ENCODE assay signal across 9 cellular contexts in genomic region chr15:23303654-23304053, GRCh38. TPM values are rescaled to one million over a fixed set of nuclear protein-coding genes. Genes with fewer than 3 reads are reported as not detected.
A peak's percentile ranks its signal among the peaks of the same experiment; 100 is the strongest.
DNase-seq lines count a peak whose midpoint lies in the region; ATAC-seq, FAIRE-seq and TF ChIP-seq lines count a peak whose summit lies in the region.
"Not testable (repeated sequence)": the region's sequence is repeated elsewhere in the genome, so short reads cannot be mapped to it uniquely, and the experiment has no call there.
"Had no signal": no experiment of that assay in that cellular context is flagged by ENCODE, and none has a peak within 500 bp of the region (broad histone marks: within the 10 kb centered on the region; RNA-seq: fewer than 3 reads in every experiment).

No MANE protein-coding gene starts in this region.

- not testable (repeated sequence) for TF ChIP-seq EP300 in A549 (IDR thresholded peaks at IDR 0.05)

- not testable (repeated sequence) for TF ChIP-seq RAD21 in A549 (conservative IDR thresholded peaks at IDR 0.05 in 1 of 2, IDR thresholded peaks at IDR 0.05 in 1 of 2)

- TF ChIP-seq POLR2A in A549 (IDR thresholded peaks at IDR 0.05; ENCODE audit: low read length) = peak; percentile 51
- TF ChIP-seq POLR2A in GM12892 (IDR thresholded peaks at IDR 0.05; ENCODE audit: low read depth, low read length) = not testable (repeated sequence)
- peak; percentile 23 for TF ChIP-seq POLR2A in right lobe of liver (IDR thresholded peaks at IDR 0.05)

- peak in 1 of 2 experiments; percentile 66; a peak in 1 of 6 replicates for ATAC-seq in A549
- not testable (repeated sequence) for ATAC-seq in right lobe of liver

- H3K27ac ChIP-seq in A549 (peak overlapping the region; percentile 85 to 97), right lobe of liver (peak overlapping the region in 1 of 3 donors; percentile 51)
- H3K27ac ChIP-seq in HUES64 (ENCODE audit: low read depth, low read length) = not testable (repeated sequence)

- H3K4me2 ChIP-seq in A549 (peak overlapping the region; percentile 88; the same call in 2 of the 3 replicates), skeletal muscle satellite cell (ENCODE audit: low read length) (peak overlapping the region; percentile 76)

- POLR2A ChIA-PET in A549 (lab: Yijun Ruan, JAX) = not testable (repeated sequence)

- not testable (repeated sequence) for H3K27me3 ChIP-seq in HUES64 (ENCODE audit: insufficient read depth, low read length); right lobe of liver; skeletal muscle satellite cell (ENCODE audit: control insufficient read depth, insufficient read depth, low read length)

- DNase-seq in A549 (ENCODE audit: low read depth in 1 of 2, low spot score in 1 of 2) (peak in 1 of 2 experiments; percentile 31), GM12892 (ENCODE audit: insufficient read length) (peak; percentile 28), amniotic epithelial cell (ENCODE audit: low read depth) (peak; percentile 18), fibroblast of pulmonary artery (ENCODE audit: low read depth) (peak; percentile 35), right lobe of liver (peak; percentile 58 to 87 (median 66))

- intact Hi-C loops in right lobe of liver (cut with DNase I) = not testable (repeated sequence)

- H3K4me1 ChIP-seq in A549; HUES64 (ENCODE audit: insufficient read depth, low read length); right lobe of liver; skeletal muscle satellite cell (ENCODE audit: control insufficient read depth, insufficient read depth, low read length): not testable (repeated sequence)

- H3K9ac ChIP-seq in HUES64 (ENCODE audit: low read depth, low read length) = not testable (repeated sequence)
- peak overlapping the region; percentile 79 for H3K9ac ChIP-seq in skeletal muscle satellite cell (ENCODE audit: low read depth, low read length)

- 0% methylated on average over 4 of the region's 55 CpGs for WGBS in A549 (ENCODE audit: missing lambda C conversion rate)
- WGBS in HUES64 = 65% methylated on average over 35 of the region's 55 CpGs
- WGBS in right lobe of liver (ENCODE audit: insufficient coverage, low coverage, low lambda C conversion rate, missing lambda C conversion rate) = 0% methylated on average over 3 of the region's 55 CpGs

- CTCF ChIA-PET in A549 (lab: Yijun Ruan, JAX) = not testable (repeated sequence)

- FAIRE-seq in A549 (lab: Jason Lieb, UNC); GM12892 (lab: Jason Lieb, UNC): not testable (repeated sequence)

- peak overlapping the region; percentile 64 for H3K4me3 ChIP-seq in A549
- peak overlapping the region; percentile 62 for H3K4me3 ChIP-seq in HUES64 (ENCODE audit: low read length)
- peak overlapping the region; percentile 63 for H3K4me3 ChIP-seq in WI38 (ENCODE audit: low read depth, low read length)
- H3K4me3 ChIP-seq in fibroblast of pulmonary artery (replicated peaks; ENCODE audit: low read depth, low read length) = peak overlapping the region; percentile 58
- peak overlapping the region; percentile 23 to 63 (median 50) for H3K4me3 ChIP-seq in right lobe of liver
- peak overlapping the region; percentile 74 for H3K4me3 ChIP-seq in skeletal muscle satellite cell (ENCODE audit: low read length)

- not testable (repeated sequence) for TF ChIP-seq CTCF in A549 (IDR thresholded peaks at IDR 0.05); WI38 (IDR thresholded peaks at IDR 0.05; ENCODE audit: low read depth, low read length); fibroblast of pulmonary artery (IDR thresholded peaks at IDR 0.05; ENCODE audit: low read length, missing control alignments); right lobe of liver (IDR thresholded peaks at IDR 0.05)

- peaks cover 10% of the 10 kb centered on the region; the same call in 1 of the 2 replicates for H3K36me3 ChIP-seq in HUES64 (ENCODE audit: insufficient read depth, low read length)
- peaks cover 0 to 19% (median 2%) of the 10 kb centered on the region in 4 donors for H3K36me3 ChIP-seq in right lobe of liver
- not testable (repeated sequence) for H3K36me3 ChIP-seq in skeletal muscle satellite cell (ENCODE audit: insufficient read depth, low read length)

- H3K9me3 ChIP-seq in A549; right lobe of liver; skeletal muscle satellite cell (replicated peaks; ENCODE audit: low read length): not testable (repeated sequence)
- peaks cover 23% of the 10 kb centered on the region; the same call in 1 of the 2 replicates for H3K9me3 ChIP-seq in HUES64 (ENCODE audit: insufficient read depth, low read depth, low read length)

TF ChIP-seq in A549, 52 proteins besides CTCF, POLR2A, EP300 and RAD21:
- peak in 1 of 2 experiments; percentile 39; a peak in 2 of 5 replicates for TF ChIP-seq JUN (IDR thresholded peaks at IDR 0.05)

RNA-seq across cellular contexts. Expression of gene GOLGA6L26, which starts 30.3 kb away (rescaled TPM):
- polyA plus RNA-seq in A549 (2011; rRNA removed) = not detected in 2 replicates
- polyA plus RNA-seq in A549 (2012; cell fraction: cytosol; rRNA removed) = not detected in 2 replicates
- polyA plus RNA-seq in A549 (2012; cell fraction: nucleus; rRNA removed) = not detected in 2 replicates
- polyA plus RNA-seq in A549 (2017; fragmentation: RNase III; extraction: RNeasy Plus Mini Kit Qiagen cat#74134 plus additional on column Dnase treatment) = not detected in 3 replicates
- polyA minus RNA-seq in A549 (2011; rRNA and poly(A)+ RNA removed) = not detected in 2 replicates
- not detected for polyA plus RNA-seq in GM12892 (2012; ENCODE audit: missing spikeins)
- polyA plus RNA-seq in HUES64 (2013, experiment 1 of 2) = not detected
- polyA plus RNA-seq in HUES64 (2013, experiment 2 of 2) = not detected
- not detected for total RNA-seq in right lobe of liver
- not detected in 2 replicates for total RNA-seq in skeletal muscle satellite cell (2012; rRNA removed)
- total RNA-seq: A172 had no signal

RNA-seq across cellular contexts. Expression of gene GOLGA8S, which starts 50.9 kb away (rescaled TPM):
- polyA plus RNA-seq in A549 (2011; rRNA removed) = 0.90 and 0.94 TPM in 2 replicates
- polyA plus RNA-seq in A549 (2012; cell fraction: cytosol; rRNA removed) = 0.28 and 0.41 TPM in 2 replicates
- polyA plus RNA-seq in A549 (2012; cell fraction: nucleus; rRNA removed) = 0.19 and 0.43 TPM in 2 replicates
- polyA plus RNA-seq in A549 (2017; fragmentation: RNase III; extraction: RNeasy Plus Mini Kit Qiagen cat#74134 plus additional on column Dnase treatment) = 0.31 to 0.70 TPM (median 0.35 TPM) in 3 replicates
- polyA minus RNA-seq in A549 (2011; rRNA and poly(A)+ RNA removed) = 0.34 and 0.41 TPM in 2 replicates
- not detected for polyA plus RNA-seq in GM12892 (2012; ENCODE audit: missing spikeins)
- polyA plus RNA-seq in HUES64 (2013, experiment 1 of 2) = not detected
- polyA plus RNA-seq in HUES64 (2013, experiment 2 of 2) = not detected
- total RNA-seq in right lobe of liver = under 1 TPM in 5 of 6 experiments, not detected in 1; 0.18 to 0.37 (median 0.22) TPM
- total RNA-seq in skeletal muscle satellite cell (2012; rRNA removed) = under 0.01 and 0.25 TPM in 2 replicates
- total RNA-seq: A172 had no signal
